ENCODE assay signal across 8 cellular contexts in the genomic region with DNA sequence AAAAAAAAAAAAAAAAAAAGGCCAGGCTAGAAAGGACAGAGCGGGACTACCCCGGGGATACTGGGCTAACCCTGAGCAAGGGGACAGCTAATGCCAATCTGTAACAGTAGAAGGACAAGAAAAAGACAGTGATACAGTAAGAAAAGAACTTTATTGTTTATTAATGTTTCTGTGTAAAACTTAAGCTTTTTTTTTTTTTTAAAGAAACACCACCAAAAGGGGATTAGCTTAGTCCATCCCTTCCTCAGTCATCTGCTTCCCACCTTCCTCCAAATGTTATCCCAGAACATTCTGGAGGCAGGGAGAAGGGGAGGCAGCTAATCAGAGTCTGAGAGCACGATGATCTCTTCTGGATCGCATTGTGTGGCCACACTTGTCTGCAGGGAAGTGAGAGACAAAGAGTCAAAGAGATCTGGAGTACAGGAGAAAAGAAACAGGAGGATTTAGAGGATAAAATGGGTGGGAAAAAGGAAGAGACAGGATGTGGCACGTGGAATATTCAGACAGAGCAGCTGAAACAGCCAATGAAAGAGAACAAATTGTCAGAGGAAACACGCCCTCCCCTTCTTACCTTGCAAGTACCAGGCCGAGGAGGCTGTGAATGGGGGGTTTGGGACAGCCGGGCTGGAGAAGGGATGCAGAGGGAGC. TPM values are rescaled to one million over a fixed set of nuclear protein-coding genes. Genes with fewer than 3 reads are reported as not detected.
DNase-seq lines count a peak whose midpoint lies in the region; ATAC-seq and TF ChIP-seq lines count a peak whose summit lies in the region.

No MANE protein-coding gene starts in this region.

- peak overlapping the region; percentile 97 for H3K4me3 Mint-ChIP-seq in WTC11

- POLR2A ChIA-PET in WTC11 (lab: Charles Lee), result interaction anchor here (0.6 to 1.9 kb wide), 9 partner anchors 19 to 813 kb away, joined by 3 to 8 read pairs (median 3); a partner anchor contains a TSS

- DNase-seq in H7, result peak; percentile 47
- DNase-seq in WTC11 (ENCODE audit: low spot score), result no peak
- DNase-seq in activated CD4-positive, CD25-positive, alpha-beta regulatory T cell (lab: John Stamatoyannopoulos, UW), result no peak
- no peak for DNase-seq in cerebellar nuclear complex (lab: John Stamatoyannopoulos, UW)
- DNase-seq in OCI-M1 (lab: John Stamatoyannopoulos, UW), result no peak

- peaks cover 22% of the 10 kb centered on the region for H3K36me3 ChIP-seq in H7 (replicated peaks; ENCODE audit: control insufficient read depth, insufficient read depth, low read length)
- H3K36me3 ChIP-seq in gastroesophageal sphincter, result peaks cover 0 to 41% of the 10 kb centered on the region in 2 donors

- CTCF ChIA-PET in WTC11 (lab: Charles Lee), result interaction anchor here (0.6 to 2.5 kb wide), 19 partner anchors 19 to 480 kb away, joined by 3 to 16 read pairs (median 5); a partner anchor contains a TSS

- peaks cover 5 to 80% (median 27%) of the 10 kb centered on the region in 3 donors for H3K4me1 ChIP-seq in gastroesophageal sphincter

- H3K27ac Mint-ChIP-seq in WTC11, result peak overlapping the region; percentile 85

- H3K4me3 ChIP-seq in H7 (ENCODE audit: insufficient read depth, low read depth, low read length) (peak overlapping the region; percentile 72; the same call in 1 of the 2 replicates), gastroesophageal sphincter (peak overlapping the region; percentile 58 to 61), skin epidermis (peak overlapping the region; percentile 12 to 56 (median 49))

- H3K4me1 Mint-ChIP-seq in WTC11, result peaks cover 67% of the 10 kb centered on the region

- no peaks in the 10 kb centered on the region; the same call in 1 of the 2 replicates for H3K27me3 Mint-ChIP-seq in WTC11 (ENCODE audit: low read depth)

- peaks cover 21% of the 10 kb centered on the region for H3K36me3 Mint-ChIP-seq in WTC11

- H3K27ac ChIP-seq in gastroesophageal sphincter (peak overlapping the region; percentile 51 to 98 (median 94)), skin epidermis (peak overlapping the region in 18 of 21 experiments; percentile 28 to 90 (median 84))

- TF ChIP-seq EP300 in gastroesophageal sphincter (IDR thresholded peaks at IDR 0.05), result no peak

- TF ChIP-seq CTCF in WTC11 (IDR thresholded peaks at IDR 0.05), result no peak
- TF ChIP-seq CTCF in gastroesophageal sphincter (IDR thresholded peaks at IDR 0.05), result no peak

- H3K9me3 Mint-ChIP-seq in WTC11, result no peaks in the 10 kb centered on the region

- TF ChIP-seq POLR2A in gastroesophageal sphincter (IDR thresholded peaks at IDR 0.05), result no peak

- 47 to 78% methylated on average over 7 of the region's 8 CpGs for WGBS in gastroesophageal sphincter (ENCODE audit: low coverage in 1 of 2), 2 donors

- no peak for ATAC-seq in WTC11
- no peak for ATAC-seq in gastroesophageal sphincter
- ATAC-seq in GM18517 (IDR thresholded peaks at IDR 0.05; ENCODE audit: unreplicated experiment), result no peak

- peaks cover 14% of the 10 kb centered on the region; the same call in 1 of the 2 replicates for H3K27me3 ChIP-seq in H7 (ENCODE audit: control insufficient read depth, insufficient read depth, low read length)
- H3K27me3 ChIP-seq in gastroesophageal sphincter, result no peaks in the 10 kb centered on the region

- H3K9me3 ChIP-seq in gastroesophageal sphincter, result no peaks in the 10 kb centered on the region

TF ChIP-seq in WTC11, 78 proteins besides CTCF, POLR2A, EP300 and RAD21 (continues in another document):
- TF ChIP-seq, protein P1, sequence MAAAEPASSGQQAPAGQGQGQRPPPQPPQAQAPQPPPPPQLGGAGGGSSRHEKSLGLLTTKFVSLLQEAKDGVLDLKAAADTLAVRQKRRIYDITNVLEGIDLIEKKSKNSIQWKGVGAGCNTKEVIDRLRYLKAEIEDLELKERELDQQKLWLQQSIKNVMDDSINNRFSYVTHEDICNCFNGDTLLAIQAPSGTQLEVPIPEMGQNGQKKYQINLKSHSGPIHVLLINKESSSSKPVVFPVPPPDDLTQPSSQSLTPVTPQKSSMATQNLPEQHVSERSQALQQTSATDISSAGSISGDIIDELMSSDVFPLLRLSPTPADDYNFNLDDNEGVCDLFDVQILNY (CRISPR knock-in tag; IDR thresholded peaks at IDR 0.05), result no peak
- no peak for TF ChIP-seq CREB1 (CRISPR knock-in tag; IDR thresholded peaks at IDR 0.05)
- no peak for TF ChIP-seq FOXK1 (CRISPR knock-in tag; IDR thresholded peaks at IDR 0.05)
- TF ChIP-seq GRHL2 (CRISPR knock-in tag; IDR thresholded peaks at IDR 0.05; ENCODE audit: insufficient replicate concordance, severe bottlenecking), result no peak
- TF ChIP-seq, protein P2, sequence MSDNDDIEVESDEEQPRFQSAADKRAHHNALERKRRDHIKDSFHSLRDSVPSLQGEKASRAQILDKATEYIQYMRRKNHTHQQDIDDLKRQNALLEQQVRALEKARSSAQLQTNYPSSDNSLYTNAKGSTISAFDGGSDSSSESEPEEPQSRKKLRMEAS (CRISPR knock-in tag; IDR thresholded peaks at IDR 0.05), result no peak
- TF ChIP-seq, protein P3, sequence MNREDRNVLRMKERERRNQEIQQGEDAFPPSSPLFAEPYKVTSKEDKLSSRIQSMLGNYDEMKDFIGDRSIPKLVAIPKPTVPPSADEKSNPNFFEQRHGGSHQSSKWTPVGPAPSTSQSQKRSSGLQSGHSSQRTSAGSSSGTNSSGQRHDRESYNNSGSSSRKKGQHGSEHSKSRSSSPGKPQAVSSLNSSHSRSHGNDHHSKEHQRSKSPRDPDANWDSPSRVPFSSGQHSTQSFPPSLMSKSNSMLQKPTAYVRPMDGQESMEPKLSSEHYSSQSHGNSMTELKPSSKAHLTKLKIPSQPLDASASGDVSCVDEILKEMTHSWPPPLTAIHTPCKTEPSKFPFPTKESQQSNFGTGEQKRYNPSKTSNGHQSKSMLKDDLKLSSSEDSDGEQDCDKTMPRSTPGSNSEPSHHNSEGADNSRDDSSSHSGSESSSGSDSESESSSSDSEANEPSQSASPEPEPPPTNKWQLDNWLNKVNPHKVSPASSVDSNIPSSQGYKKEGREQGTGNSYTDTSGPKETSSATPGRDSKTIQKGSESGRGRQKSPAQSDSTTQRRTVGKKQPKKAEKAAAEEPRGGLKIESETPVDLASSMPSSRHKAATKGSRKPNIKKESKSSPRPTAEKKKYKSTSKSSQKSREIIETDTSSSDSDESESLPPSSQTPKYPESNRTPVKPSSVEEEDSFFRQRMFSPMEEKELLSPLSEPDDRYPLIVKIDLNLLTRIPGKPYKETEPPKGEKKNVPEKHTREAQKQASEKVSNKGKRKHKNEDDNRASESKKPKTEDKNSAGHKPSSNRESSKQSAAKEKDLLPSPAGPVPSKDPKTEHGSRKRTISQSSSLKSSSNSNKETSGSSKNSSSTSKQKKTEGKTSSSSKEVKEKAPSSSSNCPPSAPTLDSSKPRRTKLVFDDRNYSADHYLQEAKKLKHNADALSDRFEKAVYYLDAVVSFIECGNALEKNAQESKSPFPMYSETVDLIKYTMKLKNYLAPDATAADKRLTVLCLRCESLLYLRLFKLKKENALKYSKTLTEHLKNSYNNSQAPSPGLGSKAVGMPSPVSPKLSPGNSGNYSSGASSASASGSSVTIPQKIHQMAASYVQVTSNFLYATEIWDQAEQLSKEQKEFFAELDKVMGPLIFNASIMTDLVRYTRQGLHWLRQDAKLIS (CRISPR knock-in tag; IDR thresholded peaks at IDR 0.05; ENCODE audit: borderline replicate concordance), result no peak
- no peak for TF ChIP-seq NR3C1 (CRISPR knock-in tag; conservative IDR thresholded peaks at IDR 0.05; ENCODE audit: low read depth)
- TF ChIP-seq ZNF121 (CRISPR knock-in tag; IDR thresholded peaks at IDR 0.05), result no peak
- no peak for TF ChIP-seq TEAD4 (CRISPR knock-in tag; IDR thresholded peaks at IDR 0.05)
- TF ChIP-seq ZNF671 (CRISPR knock-in tag; IDR thresholded peaks at IDR 0.05), result no peak
- TF ChIP-seq, protein P4, sequence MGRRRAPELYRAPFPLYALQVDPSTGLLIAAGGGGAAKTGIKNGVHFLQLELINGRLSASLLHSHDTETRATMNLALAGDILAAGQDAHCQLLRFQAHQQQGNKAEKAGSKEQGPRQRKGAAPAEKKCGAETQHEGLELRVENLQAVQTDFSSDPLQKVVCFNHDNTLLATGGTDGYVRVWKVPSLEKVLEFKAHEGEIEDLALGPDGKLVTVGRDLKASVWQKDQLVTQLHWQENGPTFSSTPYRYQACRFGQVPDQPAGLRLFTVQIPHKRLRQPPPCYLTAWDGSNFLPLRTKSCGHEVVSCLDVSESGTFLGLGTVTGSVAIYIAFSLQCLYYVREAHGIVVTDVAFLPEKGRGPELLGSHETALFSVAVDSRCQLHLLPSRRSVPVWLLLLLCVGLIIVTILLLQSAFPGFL (CRISPR knock-in tag; IDR thresholded peaks at IDR 0.05; ENCODE audit: borderline replicate concordance), result no peak

RNA-seq across cellular contexts. Expression of a gene that starts 1.0 kb away (rescaled TPM):
- total RNA-seq in H7 (2014; rRNA removed; shearing (Covaris generic)), result 11.6 and 14.9 TPM in 2 replicates
- 11.6 to 14.7 TPM (median 13.7 TPM) in 3 replicates for total RNA-seq in WTC11 (2021)
- total RNA-seq in gastroesophageal sphincter, result 10 to 100 TPM; 19.3 to 20.9 (median 20.1) TPM

RNA-seq across cellular contexts. Expression of a gene that starts 4.2 kb away (rescaled TPM):
- 79.8 and 91.2 TPM in 2 replicates for total RNA-seq in H7 (2014; rRNA removed; shearing (Covaris generic))
- total RNA-seq in WTC11 (2021) (61.8 to 67.2 TPM (median 65.1 TPM) in 3 replicates), gastroesophageal sphincter (10 to 100 TPM; 29.7 to 49.0 (median 48.1) TPM)

RNA-seq across cellular contexts. Expression of a gene that starts 4.7 kb away (rescaled TPM):
- 27.9 and 30.6 TPM in 2 replicates for total RNA-seq in H7 (2014; rRNA removed; shearing (Covaris generic))
- total RNA-seq in WTC11 (2021) (43.5 to 50.2 TPM (median 49.3 TPM) in 3 replicates), gastroesophageal sphincter (100 to 1,000 TPM in 1 of 4 donors, 10 to 100 TPM in 3; 62.9 to 136 (median 69.2) TPM)

RNA-seq across cellular contexts. Expression of a gene that starts 19.8 kb away (rescaled TPM):
- total RNA-seq in H7 (2014; rRNA removed; shearing (Covaris generic)), result 43.4 and 53.3 TPM in 2 replicates
- total RNA-seq in WTC11 (2021), result 72.6 to 79.7 TPM (median 77.1 TPM) in 3 replicates
- total RNA-seq in gastroesophageal sphincter, result 10 to 100 TPM; 53.7 to 83.0 (median 60.7) TPM

RNA-seq across cellular contexts. Expression of a gene that starts 29.1 kb away (rescaled TPM):
- 87.9 and 90.2 TPM in 2 replicates for total RNA-seq in H7 (2014; rRNA removed; shearing (Covaris generic))
- 83.3 to 95.7 TPM (median 85.6 TPM) in 3 replicates for total RNA-seq in WTC11 (2021)
- total RNA-seq in gastroesophageal sphincter, result 10 to 100 TPM; 40.6 to 55.5 (median 50.6) TPM
